Comparison of ENCODE assay signal across 9 cellular contexts in genomic region chr1:39960461-39960958, GRCh38.
DNase-seq lines count a peak whose midpoint lies in the region; ATAC-seq, FAIRE-seq and TF ChIP-seq lines count a peak whose summit lies in the region.
"Had no signal": no experiment of that assay in that cellular context is flagged by ENCODE, and none has a peak within 500 bp of the region (broad histone marks: within the 10 kb centered on the region; RNA-seq: fewer than 3 reads in every experiment).

No MANE protein-coding gene starts in this region.

- peak overlapping the region; percentile 28 for H3K9ac ChIP-seq in Loucy (ENCODE audit: low read depth, low read length, poor library complexity, severe bottlenecking)

- H3K27me3 ChIP-seq in Loucy (ENCODE audit: insufficient read depth, low read length, poor library complexity, severe bottlenecking), result no peaks in the 10 kb centered on the region

- no peaks in the 10 kb centered on the region for H3K36me3 ChIP-seq in Loucy (ENCODE audit: insufficient read depth, low read length)

- no peaks in the 10 kb centered on the region for H3K79me2 ChIP-seq in Loucy (ENCODE audit: insufficient read depth, low read length)

- peak overlapping the region; percentile 47 for H3K4me2 ChIP-seq in Loucy (ENCODE audit: low read depth, low read length, poor library complexity, severe bottlenecking)

- no peaks in the 10 kb centered on the region for H3F3A ChIP-seq in Loucy (ENCODE audit: low read depth)

- no peak for ATAC-seq in HG02840 (IDR thresholded peaks at IDR 0.05; ENCODE audit: low FRiP score, unreplicated experiment)
- ATAC-seq: HCT116 had no signal

- peak; percentile 44 for TF ChIP-seq POLR2A in GM18951 (IDR thresholded peaks at IDR 0.05; ENCODE audit: extremely low read depth, insufficient read depth, insufficient read length)

- no peaks in the 10 kb centered on the region for H3K9me3 ChIP-seq in Loucy (ENCODE audit: insufficient read depth, low read depth, low read length)

- H2AFZ ChIP-seq in Loucy (ENCODE audit: low read length), result peak overlapping the region; percentile 54

- no peak overlapping the region for H3K4me3 ChIP-seq in Loucy (ENCODE audit: low read length, poor library complexity, severe bottlenecking)

- H3K4me1 ChIP-seq in Loucy (ENCODE audit: insufficient read depth, low read length, poor library complexity, severe bottlenecking), result peaks cover 7% of the 10 kb centered on the region

- no peak for TF ChIP-seq CTCF in Loucy (conservative IDR thresholded peaks at IDR 0.05; ENCODE audit: low read length)

- in situ Hi-C loops in GM18951 (cut with MboI; ENCODE audit: low sequenced_read_pairs, unreplicated experiment), result no loop called here

- no peaks in the 10 kb centered on the region for H4K20me1 ChIP-seq in Loucy (ENCODE audit: insufficient read depth, low read length, poor library complexity, severe bottlenecking)

- H3K9me2 ChIP-seq in Loucy (replicated peaks; ENCODE audit: low read depth, low read length), result no peaks in the 10 kb centered on the region

- intact Hi-C loops in head of caudate nucleus (cut with DNase I), result no loop called here

- peak; percentile 42 for DNase-seq in CMK (ENCODE audit: low read depth)
- DNase-seq in SIG-M5 (lab: John Stamatoyannopoulos, UW), result peak; percentile 24
- peak in 23 of 42 donors; percentile 11 to 60 (median 27) for DNase-seq in head of caudate nucleus
- DNase-seq in urothelium cell line (ENCODE audit: low spot score), result peak; percentile 55
- DNase-seq in 8988T, result no peak

- FAIRE-seq in urothelium cell line (lab: Jason Lieb, UNC), result peak; percentile 48
